ENCODE assay signal across 21 cellular contexts in the genomic region with DNA sequence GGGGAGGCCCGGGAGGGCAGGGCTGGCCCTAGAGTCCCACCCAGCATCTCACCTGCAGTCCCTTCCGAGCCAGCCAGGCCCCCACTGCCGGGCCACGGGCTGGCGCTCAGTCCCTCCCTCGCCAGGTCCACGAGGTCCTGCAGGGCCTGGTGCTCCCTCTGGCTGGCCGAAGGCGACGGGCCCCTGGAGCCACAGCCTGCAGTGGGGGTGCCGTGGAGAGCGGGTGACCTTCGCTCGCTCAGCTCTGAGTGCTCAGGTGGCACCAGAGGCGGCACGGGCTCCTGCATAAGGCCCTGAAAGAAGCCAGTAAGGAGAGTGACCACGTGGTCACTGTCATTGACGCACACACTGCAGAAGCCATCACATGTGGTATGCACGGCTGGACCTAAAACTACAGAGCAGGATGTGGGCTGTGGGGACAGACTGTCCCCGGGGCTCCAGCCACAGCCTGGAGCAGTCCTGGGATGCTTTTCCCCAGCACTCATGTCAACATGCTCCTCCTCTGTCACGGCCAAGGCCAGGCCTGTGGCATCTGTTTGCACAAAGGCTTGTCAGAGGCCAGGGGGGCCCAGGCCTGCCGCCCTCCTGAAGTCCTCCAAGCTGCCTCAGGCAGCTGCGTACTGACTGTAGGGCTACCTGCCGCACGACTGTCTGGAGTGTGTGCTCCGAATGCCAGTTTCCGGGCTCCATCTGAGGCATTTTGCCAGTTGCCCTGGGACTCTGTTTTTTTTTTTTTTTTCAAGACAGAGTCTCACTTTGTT. TPM values are rescaled to one million over a fixed set of nuclear protein-coding genes. Genes with fewer than 3 reads are reported as not detected.
"Had no signal": no experiment of that assay in that cellular context is flagged by ENCODE, and none has a peak within 500 bp of the region (broad histone marks: within the 10 kb centered on the region; RNA-seq: fewer than 3 reads in every experiment).

No MANE protein-coding gene starts in this region.

- DNase-seq: activated CD4-positive, alpha-beta T cell treated with anti-CD3 and anti-CD28 coated beads, Interleukin-2, amount 10 ng/mL, durations not matched to agents 7 days and 5 days; activated CD8-positive, alpha-beta T cell treated with anti-CD3 and anti-CD28 coated beads, Interleukin-2, amount 10 ng/mL, durations not matched to agents 7 days and 5 days; activated naive CD4-positive, alpha-beta T cell treated with anti-CD3 and anti-CD28 coated beads for 36 hours; activated T-cell treated with anti-CD3 and anti-CD28 coated beads, Interleukin-2, amount 50 U/mL, for 24 hours; body of pancreas; effector memory CD8-positive, alpha-beta T cell; foreskin keratinocyte; hypothalamus; islet precursor cell; mammary epithelial cell; ovary; stimulated activated naive CD4-positive, alpha-beta T cell; T-helper 1 cell; T1000; thyroid gland; uterus had no signal

- H3K27me3 ChIP-seq: body of pancreas, foreskin keratinocyte, neural progenitor cell, ovary, thyroid gland, uterus had no signal

- H3K4me2 ChIP-seq: neural progenitor cell had no signal

- H3K27ac Mint-ChIP-seq: activated CD4-positive, alpha-beta T cell treated with anti-CD3 and anti-CD28 coated beads, Interleukin-2, amount 10 ng/mL, durations not matched to agents 7 days and 5 days; activated CD8-positive, alpha-beta T cell treated with anti-CD3 and anti-CD28 coated beads, Interleukin-2, amount 10 ng/mL, durations not matched to agents 7 days and 5 days; activated naive CD4-positive, alpha-beta T cell treated with anti-CD3 and anti-CD28 coated beads for 36 hours; activated T-cell treated with anti-CD3 and anti-CD28 coated beads, Interleukin-2, amount 50 U/mL, for 24 hours; activated T-helper 2 cell treated with anti-CD3 and anti-CD28 coated beads, Interferon-gamma antibody, Interleukin-2, Interleukin-4, amounts not matched to agents 10 μg/mL and 5 μg/mL and 100 μg/mL, durations not matched to agents 14 hours and 24 hours and 36 hours; effector memory CD8-positive, alpha-beta T cell; neural progenitor cell had no signal

- ATAC-seq: activated CD8-positive, alpha-beta T cell treated with anti-CD3 and anti-CD28 coated beads, Interleukin-2, amount 10 ng/mL, durations not matched to agents 7 days and 5 days; body of pancreas; effector memory CD8-positive, alpha-beta T cell; foreskin keratinocyte; left lobe of liver had no signal

- H3K4me3 ChIP-seq: body of pancreas, neural progenitor cell, ovary, thyroid gland, uterus had no signal

- H3K9me3 Mint-ChIP-seq: activated CD4-positive, alpha-beta T cell treated with anti-CD3 and anti-CD28 coated beads, Interleukin-2, amount 10 ng/mL, durations not matched to agents 7 days and 5 days; activated naive CD4-positive, alpha-beta T cell treated with anti-CD3 and anti-CD28 coated beads for 36 hours; activated T-cell treated with anti-CD3 and anti-CD28 coated beads, Interleukin-2, amount 50 U/mL, for 24 hours; activated T-helper 2 cell treated with anti-CD3 and anti-CD28 coated beads, Interferon-gamma antibody, Interleukin-2, Interleukin-4, amounts not matched to agents 10 μg/mL and 5 μg/mL and 100 μg/mL, durations not matched to agents 14 hours and 24 hours and 36 hours; effector memory CD8-positive, alpha-beta T cell had no signal

- H3K36me3 ChIP-seq: neural progenitor cell, ovary, uterus had no signal

- H3K9ac ChIP-seq: neural progenitor cell had no signal

- H3K9me3 ChIP-seq: body of pancreas, ovary, thyroid gland, uterus had no signal

- H3K4me1 Mint-ChIP-seq: neural progenitor cell had no signal

- H3K27me3 Mint-ChIP-seq: activated CD4-positive, alpha-beta T cell treated with anti-CD3 and anti-CD28 coated beads, Interleukin-2, amount 10 ng/mL, durations not matched to agents 7 days and 5 days; activated T-cell treated with anti-CD3 and anti-CD28 coated beads, Interleukin-2, amount 50 U/mL, for 24 hours; effector memory CD8-positive, alpha-beta T cell had no signal

- H3K27ac ChIP-seq: body of pancreas, epithelial cell of prostate, foreskin keratinocyte, neural progenitor cell, ovary, thyroid gland, uterus had no signal

- H3K4me3 Mint-ChIP-seq: activated CD4-positive, alpha-beta T cell treated with anti-CD3 and anti-CD28 coated beads, Interleukin-2, amount 10 ng/mL, durations not matched to agents 7 days and 5 days; activated CD8-positive, alpha-beta T cell treated with anti-CD3 and anti-CD28 coated beads, Interleukin-2, amount 10 ng/mL, durations not matched to agents 7 days and 5 days; activated naive CD4-positive, alpha-beta T cell treated with anti-CD3 and anti-CD28 coated beads for 36 hours; activated T-cell treated with anti-CD3 and anti-CD28 coated beads, Interleukin-2, amount 50 U/mL, for 24 hours; effector memory CD8-positive, alpha-beta T cell had no signal

- H2AFZ ChIP-seq: neural progenitor cell had no signal

- H3K4me1 ChIP-seq: body of pancreas, foreskin keratinocyte, neural progenitor cell, thyroid gland, uterus had no signal

RNA-seq across cellular contexts. Expression of a gene that starts 19.1 kb away (rescaled TPM):
- total RNA-seq: foreskin keratinocyte, myocyte had no signal
- polyA plus RNA-seq: foreskin keratinocyte, mammary epithelial cell had no signal
